In the genomic region with DNA sequence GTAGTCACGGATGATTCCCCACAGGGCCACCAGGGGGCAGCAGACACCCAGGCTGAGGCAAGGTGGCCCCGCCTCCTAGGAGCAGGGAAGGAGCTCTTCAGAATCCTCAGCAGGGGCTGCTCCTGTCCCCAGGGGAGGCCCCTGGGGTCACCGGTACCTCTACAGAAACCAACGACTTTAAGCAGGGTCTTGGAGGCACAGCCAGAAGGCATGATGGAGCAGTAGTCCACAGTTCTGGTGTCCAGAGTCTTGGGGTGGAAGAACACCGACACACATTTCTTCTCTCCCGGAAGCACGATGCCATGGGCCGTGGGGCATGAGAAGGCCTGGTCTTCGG, we compare ENCODE assay signal across 8 cellular contexts. TPM values are rescaled to one million over a fixed set of nuclear protein-coding genes. Genes with fewer than 3 reads are reported as not detected.
DNase-seq lines count a peak whose midpoint lies in the region; ATAC-seq, FAIRE-seq and TF ChIP-seq lines count a peak whose summit lies in the region.

No MANE protein-coding gene starts in this region.

- H4K8ac ChIP-seq in H1 (ENCODE audit: extremely low read depth, insufficient read depth, low read length) = no peak overlapping the region

- no peak overlapping the region; a peak in 1 of 4 replicates for H3K4me2 ChIP-seq in H1 (ENCODE audit: insufficient read depth in 1 of 2, low read depth in 2 of 2, low read length in 2 of 2)

- no peak overlapping the region for H3K14ac ChIP-seq in H1 (ENCODE audit: insufficient read length)

- H3K4me3 Mint-ChIP-seq in activated CD8-positive, alpha-beta T cell treated with anti-CD3 and anti-CD28 coated beads, Interleukin-2, amount 10 ng/mL, durations not matched to agents 7 days and 5 days = no peak overlapping the region

- no peak overlapping the region for H3K9ac ChIP-seq in H1 (replicated peaks in 1 of 4; ENCODE audit: extremely low read depth in 1 of 4, low read depth in 3 of 4, low read length in 3 of 4)

- CTCF ChIA-PET in activated CD8-positive, alpha-beta T cell treated with anti-CD3 and anti-CD28 coated beads, Interleukin-2, amount 10 ng/mL, durations not matched to agents 7 days and 5 days (lab: Charles Lee) = interaction anchor here (0.6 to 2.3 kb wide), 57 partner anchors 10 to 362 kb away, joined by 3 to 29 read pairs (median 5); partner anchors contain the start of genes CFAP65 and SLC23A3
- CTCF ChIA-PET in H1 (lab: Charles Lee; ENCODE audit: partially characterized antibody) = interaction anchor here (0.6 to 45.5 kb wide), 41 partner anchors 8 to 375 kb away, joined by 3 to 1006 read pairs (median 5); partner anchors contain the start of genes CFAP65, CRYBA2, IHH and NHEJ1

- no peaks in the 10 kb centered on the region for H3K36me3 Mint-ChIP-seq in activated CD8-positive, alpha-beta T cell treated with anti-CD3 and anti-CD28 coated beads, Interleukin-2, amount 10 ng/mL, durations not matched to agents 7 days and 5 days (ENCODE audit: low read depth)

- TF ChIP-seq POLR2A in H1 (IDR thresholded peaks at IDR 0.05; ENCODE audit: control extremely low read depth in 1 of 2, low read depth in 2 of 2, low read length in 2 of 2) = no peak

- no peak overlapping the region for H3K27ac ChIP-seq in H1 (ENCODE audit: low read depth, low read length)

- no peak overlapping the region for H4K5ac ChIP-seq in H1 (ENCODE audit: insufficient read length, low read depth, low read length)

- no peak for TF ChIP-seq EP300 in H1 (IDR thresholded peaks at IDR 0.05; ENCODE audit: borderline replicate concordance in 1 of 2, low read depth in 2 of 2, low read length in 2 of 2)

- H3K56ac ChIP-seq in H1 (replicated peaks; ENCODE audit: insufficient read length, low read depth, low read length) = no peak overlapping the region

- peak; percentile 90 to 92 for TF ChIP-seq RAD21 in H1 (IDR thresholded peaks at IDR 0.05 in 1 of 2, conservative IDR thresholded peaks at IDR 0.05 in 1 of 2; ENCODE audit: low read depth in 2 of 2, low read length in 2 of 2)

- no peak overlapping the region for H4K91ac ChIP-seq in H1 (replicated peaks; ENCODE audit: insufficient read length, low read length)

- H3K18ac ChIP-seq in H1 (ENCODE audit: extremely low read depth, low read length) = no peak overlapping the region

- peak overlapping the region; percentile 96; the same call in 1 of the 2 replicates for H2AFZ ChIP-seq in H1 (ENCODE audit: low read length)

- no peak overlapping the region for H2BK20ac ChIP-seq in H1 (ENCODE audit: low read length)

- H2AK5ac ChIP-seq in H1 (ENCODE audit: low read depth, low read length) = no peak overlapping the region

- no peaks in the 10 kb centered on the region for H3K79me1 ChIP-seq in H1 (ENCODE audit: low read depth, low read length)

- H4K20me1 ChIP-seq in H1 (replicated peaks in 1 of 2; ENCODE audit: control insufficient read depth in 1 of 2, insufficient read depth in 2 of 2, low read length in 2 of 2) = peaks cover 0 to 2% of the 10 kb centered on the region in 2 experiments

- H3K79me2 ChIP-seq in H1 (ENCODE audit: control insufficient read depth in 1 of 2, insufficient read depth in 2 of 2, low read length in 2 of 2) = no peaks in the 10 kb centered on the region

- peak; percentile 94 to 98 (median 97) for TF ChIP-seq CTCF in H1 (IDR thresholded peaks at IDR 0.05; ENCODE audit: control extremely low read depth in 1 of 3, insufficient read depth in 1 of 3, low read depth in 1 of 3, low read length in 3 of 3)

- peaks cover 0 to 3% (median under 1%) of the 10 kb centered on the region in 4 experiments; a peak in 2 of 7 replicates for H3K4me1 ChIP-seq in H1 (replicated peaks in 1 of 4; ENCODE audit: control insufficient read depth in 3 of 4, insufficient read depth in 4 of 4, low read length in 3 of 4)

- H3K27ac Mint-ChIP-seq in activated CD8-positive, alpha-beta T cell treated with anti-CD3 and anti-CD28 coated beads, Interleukin-2, amount 10 ng/mL, durations not matched to agents 7 days and 5 days = no peak overlapping the region

- H3K23me2 ChIP-seq in H1 (ENCODE audit: low read depth, low read length) = no peaks in the 10 kb centered on the region

- 56% methylated on average over 9 of the region's 9 CpGs; no CpG with 5 or more reads in 1 of the 2 experiments for WGBS in H1 (ENCODE audit: extremely low coverage in 1 of 2, insufficient coverage in 1 of 2, insufficient read length in 1 of 2, insufficient replicate concordance in 2 of 2, low coverage in 1 of 2, low lambda C conversion rate in 2 of 2, missing lambda C conversion rate in 1 of 2), 2 experiments

- H3K27me3 Mint-ChIP-seq in activated CD8-positive, alpha-beta T cell treated with anti-CD3 and anti-CD28 coated beads, Interleukin-2, amount 10 ng/mL, durations not matched to agents 7 days and 5 days (ENCODE audit: low read depth) = peaks cover 22% of the 10 kb centered on the region

- FAIRE-seq in H1 (lab: Jason Lieb, UNC) = peak; percentile 73

- H3K27me3 ChIP-seq in H1 (replicated peaks in 1 of 4; ENCODE audit: control insufficient read depth in 3 of 4, extremely low read depth in 1 of 4, insufficient read depth in 3 of 4, low read length in 3 of 4) = no peaks in the 10 kb centered on the region; a peak in 1 of 7 replicates

- H3K9me3 ChIP-seq in H1 (ENCODE audit: insufficient read depth in 2 of 2, low read depth in 1 of 2, low read length in 1 of 2) = no peaks in the 10 kb centered on the region

- H3K4me1 Mint-ChIP-seq in activated CD8-positive, alpha-beta T cell treated with anti-CD3 and anti-CD28 coated beads, Interleukin-2, amount 10 ng/mL, durations not matched to agents 7 days and 5 days (ENCODE audit: low read depth) = no peaks in the 10 kb centered on the region

- H2BK15ac ChIP-seq in H1 (ENCODE audit: low read length) = no peak overlapping the region

- no peak overlapping the region for H2BK120ac ChIP-seq in H1 (replicated peaks; ENCODE audit: low read depth, low read length)

- no peaks in the 10 kb centered on the region for H3K9me3 Mint-ChIP-seq in activated CD8-positive, alpha-beta T cell treated with anti-CD3 and anti-CD28 coated beads, Interleukin-2, amount 10 ng/mL, durations not matched to agents 7 days and 5 days (ENCODE audit: insufficient read depth)

- H3K23ac ChIP-seq in H1 (ENCODE audit: insufficient read length) = no peak overlapping the region

- H3K4me3 ChIP-seq in H1 (ENCODE audit: extremely low read depth in 1 of 4, insufficient read depth in 2 of 4, low read depth in 3 of 4, low read length in 4 of 4) = no peak overlapping the region

- no peaks in the 10 kb centered on the region for H3K36me3 ChIP-seq in H1 (ENCODE audit: control insufficient read depth in 2 of 4, insufficient read depth in 4 of 4, low read length in 3 of 4)

- no peak overlapping the region for H2BK12ac ChIP-seq in H1 (ENCODE audit: low read depth, low read length)

- no peak overlapping the region for H2BK5ac ChIP-seq in H1 (ENCODE audit: low read depth, low read length)

- DNase-seq in 8988T = peak; percentile 66
- peak; percentile 34 for DNase-seq in NCI-H774 (lab: John Stamatoyannopoulos, UW)
- peak; percentile 82 for DNase-seq in activated CD8-positive, alpha-beta T cell treated with anti-CD3 and anti-CD28 coated beads, Interleukin-2, amount 10 ng/mL, durations not matched to agents 7 days and 5 days
- DNase-seq in H1 (ENCODE audit: low read depth in 1 of 2, low spot score in 2 of 2) = peak; percentile 54 to 95
- peak; percentile 79 for DNase-seq in midbrain (lab: John Stamatoyannopoulos, UW)
- peak; percentile 39 to 58 for DNase-seq in stimulated activated CD8-positive, alpha-beta memory T cell treated with anti-CD3 and anti-CD28 coated beads, Interleukin-4, amount 100 ng/mL, for 1 hour (ENCODE audit: low read depth in 2 of 2, low spot score in 1 of 2)

- H3K4ac ChIP-seq in H1 (replicated peaks; ENCODE audit: insufficient read length, low read depth, low read length) = no peak overlapping the region

- ATAC-seq in GM18502 (IDR thresholded peaks at IDR 0.05; ENCODE audit: poor library complexity, unreplicated experiment) (peak; percentile 69), HG03432 (IDR thresholded peaks at IDR 0.05; ENCODE audit: unreplicated experiment) (peak; percentile 86)
- peak; percentile 91 for ATAC-seq in activated CD8-positive, alpha-beta T cell treated with anti-CD3 and anti-CD28 coated beads, Interleukin-2, amount 10 ng/mL, durations not matched to agents 7 days and 5 days

- POLR2A ChIA-PET in activated CD8-positive, alpha-beta T cell treated with anti-CD3 and anti-CD28 coated beads, Interleukin-2, amount 10 ng/mL, durations not matched to agents 7 days and 5 days (lab: Charles Lee) = no interaction called here
- POLR2A ChIA-PET in H1 (lab: Charles Lee; ENCODE audit: partially characterized antibody) = interaction anchor here (1.0 kb wide), 1 partner anchor 9 kb away, joined by 3 read pairs; no protein-coding TSS in a partner anchor

RNA-seq across cellular contexts. Expression of gene CFAP65, which starts 11.5 kb away (rescaled TPM):
- not detected for total RNA-seq in activated CD8-positive, alpha-beta T cell treated with anti-CD3 and anti-CD28 coated beads, Interleukin-2, amount 10 ng/mL, durations not matched to agents 7 days and 5 days
- total RNA-seq in H1 (2021; fragmentation: NEBNext Ultra II Directional; extraction: Animal tissue kit (Norgen Biotek cat#: 25700)) = 0.13 and 0.19 TPM in 2 replicates
- polyA plus RNA-seq in H1 (2011; rRNA removed) = 0.38 and 0.45 TPM in 2 replicates
- polyA plus RNA-seq in H1 (2011; cell fraction: cytosol; rRNA removed) = 1.0 TPM
- 0.88 TPM for polyA plus RNA-seq in H1 (2011; cell fraction: nucleus; rRNA removed)
- 0.32 to 0.68 TPM (median 0.52 TPM) in 4 replicates for polyA plus RNA-seq in H1 (2012, experiment 1 of 2)
- 0.33 TPM for polyA plus RNA-seq in H1 (2012, experiment 2 of 2)
- polyA plus RNA-seq in H1 (2013, experiment 1 of 2) = 0.18 TPM
- polyA plus RNA-seq in H1 (2013, experiment 2 of 2) = 0.18 TPM
- 0.35 and 0.76 TPM in 2 replicates for polyA minus RNA-seq in H1 (2011; rRNA and poly(A)+ RNA removed)
- polyA minus RNA-seq in H1 (2011; cell fraction: cytosol; rRNA and poly(A)+ RNA removed) = not detected
- polyA minus RNA-seq in H1 (2011; cell fraction: nucleus; rRNA and poly(A)+ RNA removed) = 0.20 TPM

RNA-seq across cellular contexts. Expression of gene IHH, which starts 30.9 kb away (rescaled TPM):
- total RNA-seq in activated CD8-positive, alpha-beta T cell treated with anti-CD3 and anti-CD28 coated beads, Interleukin-2, amount 10 ng/mL, durations not matched to agents 7 days and 5 days = not detected
- not detected in 2 replicates for total RNA-seq in H1 (2021; fragmentation: NEBNext Ultra II Directional; extraction: Animal tissue kit (Norgen Biotek cat#: 25700))
- 0.03 and 0.13 TPM in 2 replicates for polyA plus RNA-seq in H1 (2011; rRNA removed)
- not detected for polyA plus RNA-seq in H1 (2011; cell fraction: cytosol; rRNA removed)
- polyA plus RNA-seq in H1 (2011; cell fraction: nucleus; rRNA removed) = not detected
- 0.08 to 0.17 TPM (median 0.14 TPM) in 4 replicates for polyA plus RNA-seq in H1 (2012, experiment 1 of 2)
- 0.10 TPM for polyA plus RNA-seq in H1 (2012, experiment 2 of 2)
- 0.02 TPM for polyA plus RNA-seq in H1 (2013, experiment 1 of 2)
- 0.02 TPM for polyA plus RNA-seq in H1 (2013, experiment 2 of 2)
- polyA minus RNA-seq in H1 (2011; rRNA and poly(A)+ RNA removed) = not detected in 2 replicates
- polyA minus RNA-seq in H1 (2011; cell fraction: cytosol; rRNA and poly(A)+ RNA removed) = not detected
- not detected for polyA minus RNA-seq in H1 (2011; cell fraction: nucleus; rRNA and poly(A)+ RNA removed)

RNA-seq across cellular contexts. Expression of gene CRYBA2, which starts 36.6 kb away (rescaled TPM):
- total RNA-seq in activated CD8-positive, alpha-beta T cell treated with anti-CD3 and anti-CD28 coated beads, Interleukin-2, amount 10 ng/mL, durations not matched to agents 7 days and 5 days = not detected
- total RNA-seq in H1 (2021; fragmentation: NEBNext Ultra II Directional; extraction: Animal tissue kit (Norgen Biotek cat#: 25700)) = not detected in 2 replicates
- polyA plus RNA-seq in H1 (2011; rRNA removed) = not detected in 2 replicates
- not detected for polyA plus RNA-seq in H1 (2011; cell fraction: cytosol; rRNA removed)
- polyA plus RNA-seq in H1 (2011; cell fraction: nucleus; rRNA removed) = not detected
- not detected in 4 replicates for polyA plus RNA-seq in H1 (2012, experiment 1 of 2)
- not detected for polyA plus RNA-seq in H1 (2012, experiment 2 of 2)
- not detected for polyA plus RNA-seq in H1 (2013, experiment 1 of 2)
- polyA plus RNA-seq in H1 (2013, experiment 2 of 2) = not detected
- not detected in 2 replicates for polyA minus RNA-seq in H1 (2011; rRNA and poly(A)+ RNA removed)
- not detected for polyA minus RNA-seq in H1 (2011; cell fraction: cytosol; rRNA and poly(A)+ RNA removed)
- not detected for polyA minus RNA-seq in H1 (2011; cell fraction: nucleus; rRNA and poly(A)+ RNA removed)

RNA-seq across cellular contexts. Expression of gene FEV, which starts 44.8 kb away (rescaled TPM):
- not detected for total RNA-seq in activated CD8-positive, alpha-beta T cell treated with anti-CD3 and anti-CD28 coated beads, Interleukin-2, amount 10 ng/mL, durations not matched to agents 7 days and 5 days
- total RNA-seq in H1 (2021; fragmentation: NEBNext Ultra II Directional; extraction: Animal tissue kit (Norgen Biotek cat#: 25700)) = not detected in 2 replicates
- polyA plus RNA-seq in H1 (2011; rRNA removed) = not detected in 2 replicates
- not detected for polyA plus RNA-seq in H1 (2011; cell fraction: cytosol; rRNA removed)
- not detected for polyA plus RNA-seq in H1 (2011; cell fraction: nucleus; rRNA removed)
- not detected in 4 replicates for polyA plus RNA-seq in H1 (2012, experiment 1 of 2)
- not detected for polyA plus RNA-seq in H1 (2012, experiment 2 of 2)
- not detected for polyA plus RNA-seq in H1 (2013, experiment 1 of 2)
- polyA plus RNA-seq in H1 (2013, experiment 2 of 2) = not detected
- polyA minus RNA-seq in H1 (2011; rRNA and poly(A)+ RNA removed) = not detected in 2 replicates
- polyA minus RNA-seq in H1 (2011; cell fraction: cytosol; rRNA and poly(A)+ RNA removed) = not detected
- polyA minus RNA-seq in H1 (2011; cell fraction: nucleus; rRNA and poly(A)+ RNA removed) = not detected
